8 cellular contexts compared by ENCODE assay signal in genomic region chr12:113048716-113049127, GRCh38. TPM values are rescaled to one million over a fixed set of nuclear protein-coding genes. Genes with fewer than 3 reads are reported as not detected.
DNase-seq lines count a peak whose midpoint lies in the region; ATAC-seq and TF ChIP-seq lines count a peak whose summit lies in the region.

No MANE protein-coding gene starts in this region.

- POLR2A ChIA-PET in IMR-90 (lab: Charles Lee; ENCODE audit: unreplicated experiment): no interaction called here

- H3K9ac ChIP-seq in IMR-90 (ENCODE audit: low read depth, low read length) (no peak overlapping the region), OCI-LY3 (ENCODE audit: low read length) (peak overlapping the region; percentile 36; the same call in 1 of the 2 replicates), neural cell (ENCODE audit: low read length) (no peak overlapping the region)

- TF ChIP-seq POLR2A in IMR-90 (IDR thresholded peaks at IDR 0.05; ENCODE audit: low read depth, low read length): no peak
- no peak for TF ChIP-seq POLR2A in testis (IDR thresholded peaks at IDR 0.05)

- WGBS in IMR-90 (ENCODE audit: extremely low coverage in 2 of 2, insufficient read length in 1 of 2), 2 experiments: 40% methylated on average over 1 of the region's 6 CpGs; no CpG with 5 or more reads in 1 of the 2 experiments
- WGBS in testis, 2 donors: 8 to 10% methylated on average over 6 of the region's 6 CpGs

- no peak overlapping the region for H3K14ac ChIP-seq in IMR-90 (replicated peaks; ENCODE audit: low read depth, low read length)

- H2AK5ac ChIP-seq in IMR-90 (ENCODE audit: low read depth, low read length): no peak overlapping the region

- H3K56ac ChIP-seq in IMR-90 (ENCODE audit: extremely low read depth, insufficient read depth, low read length): no peak overlapping the region

- no peaks in the 10 kb centered on the region for H3K9me2 ChIP-seq in neural cell (ENCODE audit: insufficient read depth, low read length)

- intact Hi-C loops in IMR-90 (cut with micrococcal nuclease): loop anchor here (1.0 to 2.0 kb wide), 4 partner anchors 50 to 378 kb away; no protein-coding TSS in a partner anchor
- intact Hi-C loops in testis (cut with DNase I; ENCODE audit: low total_unique reads): no loop called here

- H3K27me3 ChIP-seq in IMR-90 (ENCODE audit: control insufficient read depth, insufficient read depth, low read length) (no peaks in the 10 kb centered on the region; the same call in 1 of the 2 replicates), OCI-LY3 (ENCODE audit: low read depth, low read length) (peaks cover 6% of the 10 kb centered on the region; the same call in 1 of the 2 replicates), neural cell (ENCODE audit: insufficient read depth, low read depth, low read length) (peaks cover 14% of the 10 kb centered on the region), testis (no peaks in the 10 kb centered on the region)

- ATAC-seq in IMR-90 (ENCODE audit: low read depth) (peak; percentile 91), esophagus mucosa (peak; percentile 79), GM21515 (IDR thresholded peaks at IDR 0.05; ENCODE audit: unreplicated experiment) (no peak)

- no peak overlapping the region for H3K4me2 ChIP-seq in IMR-90 (ENCODE audit: low read depth, low read length)
- peak overlapping the region; percentile 51 for H3K4me2 ChIP-seq in OCI-LY3 (ENCODE audit: low read length)
- H3K4me2 ChIP-seq in neural cell (ENCODE audit: low read length): no peak overlapping the region

- in situ Hi-C loops in IMR-90 (cut with MboI; ENCODE audit: low sequenced_read_pairs): loop anchor here (5.0 kb wide), 1 partner anchor 124 kb away; no protein-coding TSS in a partner anchor

- no peaks in the 10 kb centered on the region for H3F3A ChIP-seq in neural cell (ENCODE audit: insufficient read depth, low read length, poor library complexity, severe bottlenecking)

- H2AFZ ChIP-seq in IMR-90 (replicated peaks; ENCODE audit: low read length, poor library complexity) (peak overlapping the region; percentile 8), OCI-LY3 (ENCODE audit: low read depth, low read length) (peak overlapping the region; percentile 95), neural cell (ENCODE audit: low read depth, low read length) (no peak overlapping the region)

- no peak overlapping the region for H2BK5ac ChIP-seq in IMR-90 (ENCODE audit: low read depth, low read length, poor library complexity, severe bottlenecking)

- no peak overlapping the region for H3K27ac ChIP-seq in IMR-90 (ENCODE audit: insufficient read depth, low read length)
- peak overlapping the region; percentile 29; the same call in 1 of the 2 replicates for H3K27ac ChIP-seq in OCI-LY3 (ENCODE audit: low read length)
- no peak overlapping the region for H3K27ac ChIP-seq in neural cell (ENCODE audit: low read length)
- H3K27ac ChIP-seq in testis: no peak overlapping the region

- H2BK20ac ChIP-seq in IMR-90 (ENCODE audit: low read depth, low read length): no peak overlapping the region

- H4K91ac ChIP-seq in IMR-90 (ENCODE audit: insufficient read depth, low read depth, low read length): no peak overlapping the region

- H3K4me1 ChIP-seq in IMR-90 (ENCODE audit: control insufficient read depth, insufficient read depth, low read length) (no peaks in the 10 kb centered on the region), OCI-LY3 (ENCODE audit: low read length) (peaks cover 33% of the 10 kb centered on the region), testis (no peaks in the 10 kb centered on the region)

- H3K4me3 ChIP-seq in IMR-90 (ENCODE audit: insufficient read depth, low read depth, low read length) (no peak overlapping the region), OCI-LY3 (ENCODE audit: low read length) (no peak overlapping the region), neural cell (ENCODE audit: low read length) (no peak overlapping the region), testis (no peak overlapping the region)

- TF ChIP-seq RAD21 in IMR-90 (IDR thresholded peaks at IDR 0.05; ENCODE audit: low read length) (peak; percentile 88), neural cell (conservative IDR thresholded peaks at IDR 0.05) (peak; percentile 93)

- H2BK120ac ChIP-seq in IMR-90 (ENCODE audit: low read depth, low read length): no peak overlapping the region

- H3K79me2 ChIP-seq in OCI-LY3 (ENCODE audit: low read length) (no peaks in the 10 kb centered on the region), neural cell (replicated peaks; ENCODE audit: insufficient read depth, low read length) (no peaks in the 10 kb centered on the region)

- no peak overlapping the region for H2AK9ac ChIP-seq in IMR-90 (replicated peaks; ENCODE audit: low read depth, low read length, poor library complexity)

- H2BK15ac ChIP-seq in IMR-90 (ENCODE audit: low read depth, low read length): no peak overlapping the region

- H3K79me1 ChIP-seq in IMR-90 (ENCODE audit: low read depth in 1 of 2, low read length in 2 of 2): no peaks in the 10 kb centered on the region

- no peak overlapping the region for H3K18ac ChIP-seq in IMR-90 (ENCODE audit: low read depth, low read length)

- no peaks in the 10 kb centered on the region for H3K9me1 ChIP-seq in IMR-90 (ENCODE audit: insufficient read depth, low read length)

- no TSS peak for BruUV-seq in IMR-90 (replicated peaks; lab: Mats Ljungman, UMichigan)

- TF ChIP-seq CTCF in IMR-90 (conservative IDR thresholded peaks at IDR 0.05; ENCODE audit: low read depth, low read length) (peak; percentile 93), OCI-LY3 (IDR thresholded peaks at IDR 0.05; ENCODE audit: low read depth, low read length) (peak; percentile 84), neural cell (IDR thresholded peaks at IDR 0.05; ENCODE audit: poor library complexity, severe bottlenecking) (peak; percentile 90), testis (IDR thresholded peaks at IDR 0.05) (peak; percentile 85 to 98 (median 89))

- H4K8ac ChIP-seq in IMR-90 (ENCODE audit: low read depth in 2 of 2, low read length in 2 of 2): no peak overlapping the region

- peak; percentile 83 for DNase-seq in D341Med (ENCODE audit: low spot score)
- DNase-seq in IMR-90: peak; percentile 51
- peak; percentile 36 for DNase-seq in activated T-cell treated with anti-CD3 and anti-CD28 coated beads for 1 hour (ENCODE audit: low read depth)
- peak; percentile 85 for DNase-seq in testis

- H3K9me3 ChIP-seq in IMR-90 (ENCODE audit: control insufficient read depth, insufficient read depth, low read length): no peaks in the 10 kb centered on the region
- peaks cover 9% of the 10 kb centered on the region; the same call in 1 of the 2 replicates for H3K9me3 ChIP-seq in OCI-LY3 (ENCODE audit: insufficient read depth, low read length)
- no peaks in the 10 kb centered on the region for H3K9me3 ChIP-seq in neural cell (ENCODE audit: low read length)
- H3K9me3 ChIP-seq in testis: no peaks in the 10 kb centered on the region

- no peak for TF ChIP-seq EP300 in neural cell (conservative IDR thresholded peaks at IDR 0.05; ENCODE audit: poor library complexity, severe bottlenecking)

- no peak overlapping the region for H4K5ac ChIP-seq in IMR-90 (ENCODE audit: low read depth, low read length)

- CTCF ChIA-PET in IMR-90 (lab: Yijun Ruan, JAX): interaction anchor here (0.6 to 2.1 kb wide), 4 partner anchors 11 to 126 kb away, joined by 3 to 8 read pairs (median 5); no protein-coding TSS in a partner anchor

- H3K23ac ChIP-seq in IMR-90 (ENCODE audit: low read depth, low read length): no peak overlapping the region

- H4K20me1 ChIP-seq in IMR-90 (ENCODE audit: insufficient read depth, low read length): no peaks in the 10 kb centered on the region
- no peaks in the 10 kb centered on the region for H4K20me1 ChIP-seq in OCI-LY3 (ENCODE audit: insufficient read depth, low read length)
- H4K20me1 ChIP-seq in neural cell (ENCODE audit: insufficient read depth): no peaks in the 10 kb centered on the region

- H3K36me3 ChIP-seq in IMR-90 (ENCODE audit: control insufficient read depth, insufficient read depth, low read length): no peaks in the 10 kb centered on the region
- H3K36me3 ChIP-seq in OCI-LY3 (replicated peaks; ENCODE audit: low read depth, low read length): no peaks in the 10 kb centered on the region
- no peaks in the 10 kb centered on the region for H3K36me3 ChIP-seq in neural cell (ENCODE audit: insufficient read depth, low read length)
- no peaks in the 10 kb centered on the region for H3K36me3 ChIP-seq in testis (ENCODE audit: low read depth, missing control alignments)

- no peak overlapping the region for H3K4ac ChIP-seq in IMR-90 (ENCODE audit: low read depth, low read length)

- dilution Hi-C loops in IMR-90 (cut with HindIII; ENCODE audit: low sequenced_read_pairs, unreplicated experiment): no loop called here

TF ChIP-seq in IMR-90, 13 proteins besides CTCF, POLR2A, EP300 and RAD21:
- TF ChIP-seq NFE2L2 (IDR thresholded peaks at IDR 0.05; ENCODE audit: low read depth, low read length) (no peak), SMC3 (IDR thresholded peaks at IDR 0.05; ENCODE audit: low read depth, low read length) (peak; percentile 83)
TF ChIP-seq in IMR-90: peak in this region for 1.

TF ChIP-seq in neural cell, 6 proteins besides CTCF, POLR2A, EP300 and RAD21:
- TF ChIP-seq EZH2 (IDR thresholded peaks at IDR 0.05; ENCODE audit: borderline replicate concordance, insufficient read depth, low read length, poor library complexity, severe bottlenecking) (no peak), TAF1 (IDR thresholded peaks at IDR 0.05; ENCODE audit: low read depth) (no peak), SMC3 (conservative IDR thresholded peaks at IDR 0.05; ENCODE audit: poor library complexity) (peak; percentile 94)

RNA-seq across cellular contexts. Expression of gene DTX1, which starts 7.8 kb away (rescaled TPM):
- total RNA-seq in IMR-90 (2012; rRNA removed) (not detected in 2 replicates), esophagus mucosa (0.68 TPM), testis (10 to 100 TPM; 22.8 to 26.9 TPM)
- polyA plus RNA-seq in IMR-90 (2012; rRNA removed) (not detected in 2 replicates), neural cell (30.7 and 42.8 TPM in 2 replicates), testis (ENCODE audit: insufficient read depth, low read depth, low replicate concordance) (15.0 TPM)
- 0.01 TPM in 1 of 2 replicates, not detected in the other for polyA plus RNA-seq in IMR-90 (2012; cell fraction: cytosol; rRNA removed)
- polyA plus RNA-seq in IMR-90 (2012; cell fraction: nucleus; rRNA removed; ENCODE audit: low replicate concordance): 0.05 and 0.50 TPM in 2 replicates
- polyA minus RNA-seq in neural cell: 51.7 and 57.5 TPM in 2 replicates

Comparison
In these comparisons a context has a peak if more than half of its experiments do, and no peak if none do; other contexts are left out.
1. RNA of gene DTX1, which starts 7.8 kb away (total RNA-seq): 22.8 to 26.9 TPM in testis; 0.68 TPM in esophagus mucosa (single experiment) and not detected in IMR-90; every median in the first group is over 10 times any median in the second.
2. Peak in every context shown above with its lines, with median percentiles within 50 percentile points of each other: DNase-seq and CTCF ChIP-seq.